ENCODE assay signal across 26 cellular contexts in the genomic region with DNA sequence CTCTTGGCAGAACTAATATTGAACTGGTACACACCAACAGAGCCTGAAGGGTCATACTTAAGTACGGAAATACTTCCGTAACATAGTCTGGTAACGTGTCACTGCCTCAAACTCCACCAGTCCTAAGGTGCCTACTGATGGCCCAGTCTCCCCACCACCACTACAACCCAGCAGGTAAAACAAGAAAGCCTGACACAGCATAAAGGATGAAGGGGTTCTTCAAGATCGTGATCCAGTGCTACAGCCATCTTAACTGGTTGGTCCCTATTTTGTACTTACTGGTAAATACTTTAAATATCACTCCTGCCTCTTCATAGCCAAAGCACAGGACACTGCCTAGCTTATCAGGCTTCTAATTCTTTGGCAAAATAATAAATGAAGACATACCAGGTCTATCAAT. TPM values are rescaled to one million over a fixed set of nuclear protein-coding genes. Genes with fewer than 3 reads are reported as not detected.
A peak's percentile ranks its signal among the peaks of the same experiment; 100 is the strongest.
DNase-seq lines count a peak whose midpoint lies in the region; ATAC-seq, FAIRE-seq and TF ChIP-seq lines count a peak whose summit lies in the region.
"Had no signal": no experiment of that assay in that cellular context is flagged by ENCODE, and none has a peak within 500 bp of the region (broad histone marks: within the 10 kb centered on the region; RNA-seq: fewer than 3 reads in every experiment).

No MANE protein-coding gene starts in this region.

- TF ChIP-seq CTCF in HepG2 (CRISPR knock-in tag; IDR thresholded peaks at IDR 0.05) (no peak), right lobe of liver (IDR thresholded peaks at IDR 0.05) (no peak), K562 (IDR thresholded peaks at IDR 0.05 in 2 of 3, conservative IDR thresholded peaks at IDR 0.05 in 1 of 3; ENCODE audit: insufficient read depth in 2 of 3, low read depth in 1 of 3, low read length in 3 of 3) (no peak)

- intact Hi-C loops in HepG2 (cut with micrococcal nuclease; ENCODE audit: unreplicated experiment) = no loop called here
- intact Hi-C loops in right lobe of liver (cut with DNase I) = no loop called here
- intact Hi-C loops in K562 (cut with micrococcal nuclease) = no loop called here

- in situ Hi-C loops in HepG2 (cut with HindIII; ENCODE audit: extremely low pct_ligation_motif_present, low pct_unique_long_range_greater_than_20kb) (no loop called here), K562 (cut with MboI) (no loop called here)

- H3K27me3 ChIP-seq in HepG2 (ENCODE audit: control insufficient read depth in 1 of 2, insufficient read depth in 2 of 2, low read length in 2 of 2) (no peaks in the 10 kb centered on the region), right lobe of liver (no peaks in the 10 kb centered on the region), K562 (ENCODE audit: control insufficient read depth in 2 of 2, insufficient read depth in 2 of 2, low read length in 2 of 2) (no peaks in the 10 kb centered on the region)
- H3K27me3 ChIP-seq: BE2C, BLaER1 had no signal

- H3K9ac ChIP-seq in HepG2 (ENCODE audit: insufficient read depth, low read depth, low read length) (no peak overlapping the region), K562 (ENCODE audit: insufficient read depth in 1 of 2, low read depth in 2 of 2, low read length in 2 of 2) (no peak overlapping the region)
- H3K9ac ChIP-seq: BLaER1 had no signal

- H3K27ac ChIP-seq in HepG2 (ENCODE audit: extremely low read length, insufficient read depth, low read length) = no peak overlapping the region
- H3K27ac ChIP-seq in right lobe of liver = no peak overlapping the region
- no peak overlapping the region for H3K27ac ChIP-seq in K562 (ENCODE audit: extremely low read depth, low read depth, low read length)
- H3K27ac ChIP-seq: 22Rv1, BLaER1 had no signal

- DNase-seq in HepG2 (ENCODE audit: low spot score) (no peak), right lobe of liver (no peak), K562 (ENCODE audit: extremely low read depth in 1 of 4, low spot score in 3 of 4) (no peak), left lobe of liver (ENCODE audit: low spot score) (no peak)
- DNase-seq: ACHN; BE2C; C1 segment of cervical spinal cord; CD4-positive, alpha-beta memory T cell; CD4-positive, CD25-positive, alpha-beta regulatory T cell; CD8-positive, alpha-beta memory T cell; COR-L47; DMS 273 treated with DMSO at 0.1 percent for 48 hours; DMS153; DMS53; DMS79; DND-41; EL; GDM1 had no signal

- CTCF ChIA-PET in HepG2 (lab: Yijun Ruan, JAX; ENCODE audit: low intra/inter-chr PET ratio, low total read pairs) = no interaction called here
- CTCF ChIA-PET in K562 (lab: Yijun Ruan, JAX; ENCODE audit: low intra/inter-chr PET ratio) = no interaction called here

- no peak for TF ChIP-seq RAD21 in HepG2 (CRISPR knock-in tag; IDR thresholded peaks at IDR 0.05)
- TF ChIP-seq RAD21 in K562 (CRISPR knock-in tag; conservative IDR thresholded peaks at IDR 0.05 in 1 of 2, IDR thresholded peaks at IDR 0.05 in 1 of 2) = no peak

- FAIRE-seq in HepG2 (lab: Jason Lieb, UNC) (no peak), K562 (lab: Jason Lieb, UNC) (no peak)
- FAIRE-seq: GM12878, GM12892, GM18507, GM19239 had no signal

- TF ChIP-seq EP300 in HepG2 (IDR thresholded peaks at IDR 0.05; ENCODE audit: low read depth in 2 of 2, low read length in 2 of 2) (no peak), HepG2 (CRISPR knock-in tag; IDR thresholded peaks at IDR 0.05; ENCODE audit: borderline replicate concordance) (no peak), K562 (IDR thresholded peaks at IDR 0.05; ENCODE audit: low read length) (no peak)

- H3K4me1 ChIP-seq in HepG2 (ENCODE audit: insufficient read depth, low read length) (no peaks in the 10 kb centered on the region; the same call in 1 of the 2 replicates), right lobe of liver (no peaks in the 10 kb centered on the region), K562 (replicated peaks in 1 of 2; ENCODE audit: control insufficient read depth in 2 of 2, insufficient read depth in 2 of 2, low read length in 2 of 2) (peaks cover 0 to 3% of the 10 kb centered on the region in 2 experiments; a peak in 1 of 5 replicates)
- H3K4me1 ChIP-seq: BE2C, BLaER1 had no signal

- ATAC-seq in HepG2 (no peak), right lobe of liver (no peak), K562 (no peak), left lobe of liver (peak; percentile 36), HG02840 (IDR thresholded peaks at IDR 0.05; ENCODE audit: low FRiP score, unreplicated experiment) (no peak)
- ATAC-seq in activated CD4-positive, CD25-positive, alpha-beta regulatory T cell treated with anti-CD3 and anti-CD28 coated beads, Interleukin-2, amount 50 U/mL, for 24 hours = no peak
- ATAC-seq: GM12878 had no signal

- H3K9me3 ChIP-seq in HepG2 (ENCODE audit: low read length) (no peaks in the 10 kb centered on the region), right lobe of liver (no peaks in the 10 kb centered on the region), K562 (replicated peaks; ENCODE audit: control insufficient read depth, insufficient read depth, low read depth, low read length) (no peaks in the 10 kb centered on the region)
- H3K9me3 ChIP-seq: BE2C, BLaER1 had no signal

- BruUV-seq in HepG2 (replicated peaks; lab: Mats Ljungman, UMichigan) = no TSS peak
- no TSS peak for BruUV-seq in K562 (replicated peaks; lab: Mats Ljungman, UMichigan)

- H2AFZ ChIP-seq in HepG2 (ENCODE audit: low read length) = no peak overlapping the region
- no peak overlapping the region for H2AFZ ChIP-seq in K562 (ENCODE audit: low read depth, low read length)

- TF ChIP-seq POLR2A in HepG2 (IDR thresholded peaks at IDR 0.05; ENCODE audit: insufficient read depth in 1 of 2, low read depth in 2 of 2, low read length in 2 of 2) (no peak), right lobe of liver (IDR thresholded peaks at IDR 0.05) (no peak), K562 (conservative IDR thresholded peaks at IDR 0.05) (no peak)

- H3K79me2 ChIP-seq in HepG2 (ENCODE audit: insufficient read depth, low read length) (peaks cover 13% of the 10 kb centered on the region), K562 (ENCODE audit: control insufficient read depth, insufficient read depth, low read length) (peaks cover 18% of the 10 kb centered on the region)

- WGBS in HepG2 (ENCODE audit: low lambda C conversion rate) = 73% methylated on average over 4 of the region's 4 CpGs
- 73% methylated on average over 4 of the region's 4 CpGs for WGBS in right lobe of liver (ENCODE audit: insufficient coverage, low coverage, low lambda C conversion rate, missing lambda C conversion rate)
- WGBS in K562 (ENCODE audit: insufficient coverage, low coverage, missing lambda C conversion rate) = 71% methylated on average over 4 of the region's 4 CpGs

- H3K4me2 ChIP-seq in HepG2 (ENCODE audit: low read depth, low read length) (no peak overlapping the region), K562 (ENCODE audit: insufficient read depth, low read length) (no peak overlapping the region)
- H3K4me2 ChIP-seq: BLaER1 had no signal

- no peaks in the 10 kb centered on the region for H3K36me3 ChIP-seq in HepG2 (replicated peaks in 1 of 2; ENCODE audit: control insufficient read depth in 1 of 2, insufficient read depth in 2 of 2, low read length in 2 of 2)
- H3K36me3 ChIP-seq in right lobe of liver = no peaks in the 10 kb centered on the region
- H3K36me3 ChIP-seq in K562 (ENCODE audit: control insufficient read depth, insufficient read depth, low read length) = no peaks in the 10 kb centered on the region
- H3K36me3 ChIP-seq: BE2C, BLaER1 had no signal

- H3K9me1 ChIP-seq in K562 (ENCODE audit: control insufficient read depth, insufficient read depth, low read length) = no peaks in the 10 kb centered on the region

- POLR2A ChIA-PET in HepG2 (lab: Yijun Ruan, JAX) = no interaction called here
- POLR2A ChIA-PET in K562 (lab: Yijun Ruan, JAX) = no interaction called here

- no peak overlapping the region for H3K4me3 ChIP-seq in HepG2 (replicated peaks in 1 of 3; ENCODE audit: insufficient read depth in 1 of 3, low read depth in 2 of 3, low read length in 3 of 3)
- H3K4me3 ChIP-seq in right lobe of liver = no peak overlapping the region
- no peak overlapping the region for H3K4me3 ChIP-seq in K562
- H3K4me3 ChIP-seq: BLaER1, GM12878 had no signal

- H4K20me1 ChIP-seq in HepG2 (ENCODE audit: insufficient read depth, low read length) = no peaks in the 10 kb centered on the region
- H4K20me1 ChIP-seq in K562 (replicated peaks; ENCODE audit: control insufficient read depth, insufficient read depth, low read length) = no peaks in the 10 kb centered on the region
- H4K20me1 ChIP-seq: BLaER1 had no signal

RNA-seq across cellular contexts. Expression of a gene that starts 46.5 kb away (rescaled TPM):
- total RNA-seq in HepG2 (2016; rRNA removed; fragmentation: Illumina TruSeq; extraction: Trizol) (6.0 and 12.5 TPM in 2 replicates), right lobe of liver (10 to 100 TPM in 3 of 6 experiments, 1 to 10 TPM in 3; 5.9 to 18.4 (median 10.1) TPM), K562 (2014; rRNA removed) (10.8 and 11.8 TPM in 2 replicates), K562 (2014; rRNA removed; fragmentation: Illumina TruSeq; extraction: Trizol) (15.9 and 16.7 TPM in 2 replicates), K562 (2015; rRNA removed; fragmentation: Illumina TruSeq; extraction: Trizol) (12.9 and 16.3 TPM in 2 replicates), K562 (2021) (21.6 and 22.4 TPM in 2 replicates), left lobe of liver (8.8 TPM)
- total RNA-seq in HepG2 (2016; cell fraction: cytosol; rRNA removed; fragmentation: Illumina TruSeq; extraction: Trizol; ENCODE audit: low read depth) = 17.0 and 22.1 TPM in 2 replicates
- 6.4 and 9.4 TPM in 2 replicates for total RNA-seq in HepG2 (2016; cell fraction: insoluble cytoplasmic fraction; rRNA removed; fragmentation: Illumina TruSeq; extraction: Trizol)
- 10.5 and 10.6 TPM in 2 replicates for total RNA-seq in HepG2 (2016; cell fraction: membrane; rRNA removed; fragmentation: Illumina TruSeq; extraction: Trizol)
- 16.8 and 18.4 TPM in 2 replicates for total RNA-seq in HepG2 (2016; cell fraction: nucleus; rRNA removed; fragmentation: Illumina TruSeq; extraction: Trizol)
- polyA plus RNA-seq in HepG2 (2011; rRNA removed) (6.6 and 6.8 TPM in 2 replicates), K562 (2011; rRNA removed) (10.7 and 13.3 TPM in 2 replicates), K562 (2014; fragmentation: Illumina TruSeq; extraction: Trizol) (12.4 and 14.9 TPM in 2 replicates), K562 (2014; fragmentation: Nextera tagmentation; extraction: Ambion mirVana) (1 to 10 TPM in 1 of 2 experiments, under 1 TPM in 1; 0.99 to 1.4 TPM), K562 (2014; rRNA removed) (6.9 and 9.2 TPM in 2 replicates)
- polyA plus RNA-seq in HepG2 (2011; cell fraction: cytosol; rRNA removed) = 3.1 and 3.9 TPM in 2 replicates
- polyA plus RNA-seq in HepG2 (2011; cell fraction: nucleus; rRNA removed) = 8.4 and 11.3 TPM in 2 replicates
- polyA plus RNA-seq in HepG2 (2012) = 7.0 and 8.8 TPM in 2 replicates
- 0.48 and 0.61 TPM in 2 replicates for polyA plus RNA-seq in HepG2 (2016; cell fraction: cytosol; fragmentation: Illumina TruSeq; extraction: Trizol; ENCODE audit: low read depth)
- 3.3 and 4.2 TPM in 2 replicates for polyA plus RNA-seq in HepG2 (2016; cell fraction: insoluble cytoplasmic fraction; fragmentation: Illumina TruSeq; extraction: Trizol; ENCODE audit: low read depth)
- polyA plus RNA-seq in HepG2 (2016; cell fraction: membrane; fragmentation: Illumina TruSeq; extraction: Trizol; ENCODE audit: low read depth) = 0.41 and 0.84 TPM in 2 replicates
- polyA plus RNA-seq in HepG2 (2016; cell fraction: nucleus; fragmentation: Illumina TruSeq; extraction: Trizol; ENCODE audit: insufficient read depth, low read depth) = 16.4 and 16.7 TPM in 2 replicates
- 13.7 and 19.8 TPM in 2 replicates for polyA minus RNA-seq in HepG2 (2011; rRNA and poly(A)+ RNA removed; ENCODE audit: low replicate concordance)
- polyA minus RNA-seq in HepG2 (2011; cell fraction: cytosol; rRNA and poly(A)+ RNA removed) = 10.9 and 16.0 TPM in 2 replicates
- 35.5 and 39.5 TPM in 2 replicates for polyA minus RNA-seq in HepG2 (2011; cell fraction: nucleus; rRNA and poly(A)+ RNA removed)
- total RNA-seq in K562 (2011; cell fraction: chromatin; rRNA removed; ENCODE audit: low replicate concordance) = 20.6 and 63.9 TPM in 2 replicates
- total RNA-seq in K562 (2011; cell fraction: nucleolus; rRNA removed) = 14.5 and 18.3 TPM in 2 replicates
- total RNA-seq in K562 (2011; cell fraction: nucleoplasm; rRNA removed) = 21.4 and 26.1 TPM in 2 replicates
- 5.1 and 7.8 TPM in 2 replicates for polyA plus RNA-seq in K562 (2011; cell fraction: cytosol; rRNA removed)
- 16.4 and 24.9 TPM in 2 replicates for polyA plus RNA-seq in K562 (2011; cell fraction: nucleus; rRNA removed)
- polyA plus RNA-seq in K562 (2012) = 9.7 and 10.6 TPM in 2 replicates
- polyA minus RNA-seq in K562 (2011; rRNA and poly(A)+ RNA removed) = 23.6 and 26.8 TPM in 2 replicates
- polyA minus RNA-seq in K562 (2011; cell fraction: cytosol; rRNA and poly(A)+ RNA removed) = 15.6 and 16.8 TPM in 2 replicates
- polyA minus RNA-seq in K562 (2011; cell fraction: nucleus; rRNA and poly(A)+ RNA removed) = 18.3 and 24.5 TPM in 2 replicates

RNA-seq across cellular contexts. Expression of a gene that starts 47.2 kb away (rescaled TPM):
- total RNA-seq in HepG2 (2016; rRNA removed; fragmentation: Illumina TruSeq; extraction: Trizol) (28.0 and 39.7 TPM in 2 replicates), right lobe of liver (10 to 100 TPM; 14.6 to 21.1 (median 19.5) TPM), K562 (2014; rRNA removed) (31.8 and 31.9 TPM in 2 replicates), K562 (2014; rRNA removed; fragmentation: Illumina TruSeq; extraction: Trizol) (38.9 and 45.5 TPM in 2 replicates), K562 (2015; rRNA removed; fragmentation: Illumina TruSeq; extraction: Trizol) (31.6 and 34.7 TPM in 2 replicates), K562 (2021) (32.9 and 42.5 TPM in 2 replicates), left lobe of liver (17.4 TPM)
- total RNA-seq in HepG2 (2016; cell fraction: cytosol; rRNA removed; fragmentation: Illumina TruSeq; extraction: Trizol; ENCODE audit: low read depth) = 3.7 and 5.0 TPM in 2 replicates
- 28.9 and 36.4 TPM in 2 replicates for total RNA-seq in HepG2 (2016; cell fraction: insoluble cytoplasmic fraction; rRNA removed; fragmentation: Illumina TruSeq; extraction: Trizol)
- 10.3 and 10.6 TPM in 2 replicates for total RNA-seq in HepG2 (2016; cell fraction: membrane; rRNA removed; fragmentation: Illumina TruSeq; extraction: Trizol)
- total RNA-seq in HepG2 (2016; cell fraction: nucleus; rRNA removed; fragmentation: Illumina TruSeq; extraction: Trizol) = 20.2 and 31.6 TPM in 2 replicates
- polyA plus RNA-seq in HepG2 (2011; rRNA removed) (27.4 and 35.2 TPM in 2 replicates), K562 (2011; rRNA removed) (61.3 and 68.1 TPM in 2 replicates), K562 (2014; fragmentation: Illumina TruSeq; extraction: Trizol) (54.9 and 61.0 TPM in 2 replicates), K562 (2014; fragmentation: Nextera tagmentation; extraction: Ambion mirVana) (10 to 100 TPM; 25.0 to 42.0 TPM), K562 (2014; rRNA removed) (30.3 and 34.3 TPM in 2 replicates)
- 21.0 and 23.7 TPM in 2 replicates for polyA plus RNA-seq in HepG2 (2011; cell fraction: cytosol; rRNA removed)
- polyA plus RNA-seq in HepG2 (2011; cell fraction: nucleus; rRNA removed) = 23.0 and 26.1 TPM in 2 replicates
- 17.5 and 20.8 TPM in 2 replicates for polyA plus RNA-seq in HepG2 (2012)
- 1.5 and 1.9 TPM in 2 replicates for polyA plus RNA-seq in HepG2 (2016; cell fraction: cytosol; fragmentation: Illumina TruSeq; extraction: Trizol; ENCODE audit: low read depth)
- 35.6 and 37.6 TPM in 2 replicates for polyA plus RNA-seq in HepG2 (2016; cell fraction: insoluble cytoplasmic fraction; fragmentation: Illumina TruSeq; extraction: Trizol; ENCODE audit: low read depth)
- 5.9 and 6.7 TPM in 2 replicates for polyA plus RNA-seq in HepG2 (2016; cell fraction: membrane; fragmentation: Illumina TruSeq; extraction: Trizol; ENCODE audit: low read depth)
- polyA plus RNA-seq in HepG2 (2016; cell fraction: nucleus; fragmentation: Illumina TruSeq; extraction: Trizol; ENCODE audit: insufficient read depth, low read depth) = 29.4 and 36.9 TPM in 2 replicates
- 36.6 and 54.0 TPM in 2 replicates for polyA minus RNA-seq in HepG2 (2011; rRNA and poly(A)+ RNA removed; ENCODE audit: low replicate concordance)
- polyA minus RNA-seq in HepG2 (2011; cell fraction: cytosol; rRNA and poly(A)+ RNA removed) = 36.0 and 37.3 TPM in 2 replicates
- polyA minus RNA-seq in HepG2 (2011; cell fraction: nucleus; rRNA and poly(A)+ RNA removed) = 38.5 and 47.0 TPM in 2 replicates
- 42.4 and 74.4 TPM in 2 replicates for total RNA-seq in K562 (2011; cell fraction: chromatin; rRNA removed; ENCODE audit: low replicate concordance)
- total RNA-seq in K562 (2011; cell fraction: nucleolus; rRNA removed) = 25.0 and 27.0 TPM in 2 replicates
- 43.0 and 73.1 TPM in 2 replicates for total RNA-seq in K562 (2011; cell fraction: nucleoplasm; rRNA removed)
- polyA plus RNA-seq in K562 (2011; cell fraction: cytosol; rRNA removed) = 39.1 and 57.2 TPM in 2 replicates
- 35.2 and 41.2 TPM in 2 replicates for polyA plus RNA-seq in K562 (2011; cell fraction: nucleus; rRNA removed)
- 26.1 and 27.5 TPM in 2 replicates for polyA plus RNA-seq in K562 (2012)
- 89.8 and 102 TPM in 2 replicates for polyA minus RNA-seq in K562 (2011; rRNA and poly(A)+ RNA removed)
- polyA minus RNA-seq in K562 (2011; cell fraction: cytosol; rRNA and poly(A)+ RNA removed) = 33.9 and 45.7 TPM in 2 replicates
- polyA minus RNA-seq in K562 (2011; cell fraction: nucleus; rRNA and poly(A)+ RNA removed) = 23.6 and 36.2 TPM in 2 replicates
